ENCODE assay signal across 8 cellular contexts in the genomic region with DNA sequence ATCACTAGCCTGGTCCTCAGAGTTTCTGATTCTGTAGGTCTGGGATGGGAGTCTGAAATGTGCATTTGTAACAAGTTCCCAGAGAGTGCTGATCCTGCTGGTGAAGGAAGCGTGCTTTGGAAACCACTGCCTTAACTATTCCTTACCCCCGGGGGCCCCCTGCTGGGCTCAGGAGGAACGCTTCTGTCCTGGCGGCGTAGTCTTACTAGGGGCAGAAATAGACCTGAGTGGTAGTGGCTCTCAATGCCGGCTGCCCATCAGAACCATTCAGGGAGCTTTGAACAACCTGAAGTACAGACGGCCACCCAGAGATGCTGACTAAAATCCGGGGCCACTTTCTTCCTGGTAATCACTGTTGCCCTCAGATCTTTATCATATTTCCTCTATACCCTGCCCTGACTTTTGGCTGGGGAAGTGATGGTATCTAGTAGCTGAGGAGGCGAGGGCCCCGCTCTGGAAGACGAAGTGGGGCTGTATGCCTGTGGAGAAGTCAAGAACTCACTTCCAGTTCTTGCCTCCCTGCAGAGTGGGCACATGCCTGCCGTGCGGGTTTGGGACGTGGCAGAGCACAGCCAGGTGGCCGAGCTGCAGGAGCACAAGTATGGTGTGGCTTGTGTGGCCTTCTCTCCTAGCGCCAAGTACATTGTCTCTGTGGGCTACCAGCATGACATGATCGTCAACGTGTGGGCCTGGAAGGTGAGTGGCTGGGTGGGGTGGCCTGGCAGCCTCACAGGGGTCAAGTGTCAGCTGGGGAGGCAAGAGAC. TPM values are rescaled to one million over a fixed set of nuclear protein-coding genes. Genes with fewer than 3 reads are reported as not detected.
DNase-seq lines count a peak whose midpoint lies in the region; ATAC-seq, FAIRE-seq and TF ChIP-seq lines count a peak whose summit lies in the region.

No MANE protein-coding gene starts in this region.

- no peak overlapping the region for H3K27ac Mint-ChIP-seq in type B pancreatic cell

- FAIRE-seq in pancreas (lab: Jason Lieb, UNC), result no peak

- peaks cover 0 to 33% (median 2%) of the 10 kb centered on the region in 3 donors for H3K4me1 ChIP-seq in gastroesophageal sphincter
- no peaks in the 10 kb centered on the region for H3K4me1 ChIP-seq in pancreas

- H3K4me3 ChIP-seq in gastroesophageal sphincter, result no peak overlapping the region
- H3K4me3 ChIP-seq in pancreas, result no peak overlapping the region

- intact Hi-C loops in pancreas (cut with DNase I), result loop anchor here in 1 of 3 donors (5.0 kb wide), 1 partner anchor 39 kb away; a partner anchor contains a TSS

- H3K9me3 Mint-ChIP-seq in type B pancreatic cell, result no peaks in the 10 kb centered on the region

- no peaks in the 10 kb centered on the region for H3K27me3 Mint-ChIP-seq in type B pancreatic cell

- peaks cover 10% of the 10 kb centered on the region for H3K4me1 Mint-ChIP-seq in type B pancreatic cell (ENCODE audit: unreplicated experiment)

- peak; percentile 90 for ATAC-seq in gastroesophageal sphincter
- peak; percentile 90 to 99 (median 98) for ATAC-seq in pancreas
- ATAC-seq in HG03342 (IDR thresholded peaks at IDR 0.05; ENCODE audit: unreplicated experiment), result no peak

- no peaks in the 10 kb centered on the region for H3K9me3 ChIP-seq in gastroesophageal sphincter
- no peaks in the 10 kb centered on the region for H3K9me3 ChIP-seq in pancreas

- H3K27ac ChIP-seq in gastroesophageal sphincter, result peak overlapping the region in 2 of 4 donors; percentile 5 to 46
- no peak overlapping the region for H3K27ac ChIP-seq in pancreas

- no peak overlapping the region for H3K4me3 Mint-ChIP-seq in type B pancreatic cell

- peak; percentile 92 for DNase-seq in GM03348 (ENCODE audit: low spot score)
- peak; percentile 72 for DNase-seq in LHCN-M2 (ENCODE audit: low read depth)
- DNase-seq in SK-N-DZ (ENCODE audit: low spot score), result peak; percentile 77
- DNase-seq in activated gamma-delta T cell treated with Interleukin-2 at 50 U/mL for 16 hours, result peak; percentile 73
- peak; percentile 71 to 90 (median 81) for DNase-seq in pancreas
- no peak for DNase-seq in type B pancreatic cell (ENCODE audit: extremely low spot score, unreplicated experiment)

- TF ChIP-seq EP300 in gastroesophageal sphincter (IDR thresholded peaks at IDR 0.05), result no peak

- TF ChIP-seq CTCF in gastroesophageal sphincter (IDR thresholded peaks at IDR 0.05), result peak in 3 of 4 experiments; percentile 89 to 91 (median 91)
- peak; percentile 72 to 83 (median 80) for TF ChIP-seq CTCF in pancreas (IDR thresholded peaks at IDR 0.05)
- TF ChIP-seq CTCF in type B pancreatic cell (conservative IDR thresholded peaks at IDR 0.05), result peak; percentile 89

- H3K36me3 ChIP-seq in gastroesophageal sphincter (peaks cover 0 to 53% of the 10 kb centered on the region in 2 donors), pancreas (peaks cover 0 to 4% (median 0%) of the 10 kb centered on the region in 3 donors)

- TF ChIP-seq POLR2A in gastroesophageal sphincter (IDR thresholded peaks at IDR 0.05), result no peak

- no peaks in the 10 kb centered on the region for H3K27me3 ChIP-seq in gastroesophageal sphincter
- no peaks in the 10 kb centered on the region for H3K27me3 ChIP-seq in pancreas

- WGBS in gastroesophageal sphincter (ENCODE audit: low coverage in 1 of 2), 2 donors, result 3 to 20% methylated on average over 1 to 7 of the region's 18 CpGs
- WGBS in pancreas, 2 donors, result 47 to 52% methylated on average over 18 of the region's 18 CpGs

- peaks cover 8% of the 10 kb centered on the region for H3K36me3 Mint-ChIP-seq in type B pancreatic cell

RNA-seq across cellular contexts. Expression of a gene that starts 16.3 kb away (rescaled TPM):
- total RNA-seq in LHCN-M2 (2014; rRNA removed) (3.7 and 5.7 TPM in 2 replicates), gastroesophageal sphincter (10 to 100 TPM in 1 of 4 donors, 1 to 10 TPM in 3; 6.1 to 12.8 (median 9.3) TPM), pancreas (10 to 100 TPM in 3 of 6 donors, 1 to 10 TPM in 3; 6.5 to 12.5 (median 9.9) TPM), type B pancreatic cell (ENCODE audit: low replicate concordance) (29.0 and 51.7 TPM in 2 replicates)
- 4.2 TPM for polyA plus RNA-seq in LHCN-M2 (2012)
- polyA plus RNA-seq in SK-N-DZ (2014; cell fraction: cytosol; rRNA removed), result 9.5 and 10.0 TPM in 2 replicates
- 25.2 and 26.4 TPM in 2 replicates for polyA plus RNA-seq in SK-N-DZ (2014; cell fraction: nucleus; rRNA removed)
- 10 to 100 TPM; 11.2 to 16.8 TPM for polyA plus RNA-seq in pancreas

RNA-seq across cellular contexts. Expression of a gene that starts 27.0 kb away (rescaled TPM):
- total RNA-seq in LHCN-M2 (2014; rRNA removed) (1.2 and 1.3 TPM in 2 replicates), gastroesophageal sphincter (1 to 10 TPM; 2.5 to 7.0 (median 3.6) TPM), pancreas (1 to 10 TPM; 3.5 to 8.5 (median 5.3) TPM), type B pancreatic cell (ENCODE audit: low replicate concordance) (17.7 and 19.9 TPM in 2 replicates)
- 0.64 TPM for polyA plus RNA-seq in LHCN-M2 (2012)
- polyA plus RNA-seq in SK-N-DZ (2014; cell fraction: cytosol; rRNA removed), result 1.4 and 1.7 TPM in 2 replicates
- polyA plus RNA-seq in SK-N-DZ (2014; cell fraction: nucleus; rRNA removed), result 36.4 and 46.9 TPM in 2 replicates
- 10 to 100 TPM; 46.1 to 56.8 TPM for polyA plus RNA-seq in pancreas

RNA-seq across cellular contexts. Expression of a gene that starts 37.3 kb away (rescaled TPM):
- total RNA-seq in LHCN-M2 (2014; rRNA removed), result 18.3 and 20.7 TPM in 2 replicates
- polyA plus RNA-seq in LHCN-M2 (2012), result 7.4 TPM
- polyA plus RNA-seq in SK-N-DZ (2014; cell fraction: cytosol; rRNA removed), result 6.4 and 8.6 TPM in 2 replicates
- polyA plus RNA-seq in SK-N-DZ (2014; cell fraction: nucleus; rRNA removed), result 20.7 and 31.7 TPM in 2 replicates
- 10 to 100 TPM; 25.1 to 48.9 (median 30.6) TPM for total RNA-seq in gastroesophageal sphincter
- 10 to 100 TPM in 1 of 6 donors, 1 to 10 TPM in 5; 5.3 to 12.0 (median 7.2) TPM for total RNA-seq in pancreas
- polyA plus RNA-seq in pancreas, result 10 to 100 TPM in 1 of 2 donors, 1 to 10 TPM in 1; 9.3 to 19.2 TPM
- total RNA-seq in type B pancreatic cell (ENCODE audit: low replicate concordance), result 21.1 and 34.8 TPM in 2 replicates
